8 cellular contexts compared by ENCODE assay signal in the genomic region with DNA sequence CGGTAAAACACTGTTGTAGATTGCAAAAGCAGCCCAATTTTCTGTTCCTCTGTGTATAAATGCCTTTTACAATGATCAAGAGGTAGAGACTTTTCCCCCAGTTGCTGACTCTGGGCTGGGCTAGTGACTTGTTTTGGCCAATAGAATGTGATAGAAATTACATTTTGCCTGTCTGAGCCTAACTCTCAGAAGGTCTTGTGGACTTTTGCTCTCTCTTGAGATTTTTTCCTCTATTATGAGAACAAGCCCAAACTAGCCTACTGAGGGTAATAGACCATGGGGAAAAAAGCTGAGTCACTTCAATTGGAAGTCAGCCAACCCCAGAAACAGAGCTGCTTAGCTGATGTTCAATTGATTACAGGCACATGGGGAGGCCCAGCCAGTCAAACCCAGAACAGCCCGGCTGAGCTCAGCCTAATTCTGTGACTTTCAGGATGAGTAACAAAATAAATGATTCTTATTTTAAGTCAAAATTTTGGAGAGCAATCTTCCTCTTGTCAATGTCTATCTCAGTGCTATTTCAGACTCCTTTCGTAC.
DNase-seq lines count a peak whose midpoint lies in the region; ATAC-seq and TF ChIP-seq lines count a peak whose summit lies in the region.

No MANE protein-coding gene starts in this region.

- no peaks in the 10 kb centered on the region for H3K27me3 ChIP-seq in MG63

- H3K4me3 ChIP-seq in MG63 (no peak overlapping the region), fibroblast of the aortic adventitia (ENCODE audit: low read depth, low read length) (no peak overlapping the region), retinal pigment epithelial cell (ENCODE audit: low read length) (no peak overlapping the region)

- peaks cover 7% of the 10 kb centered on the region; the same call in 1 of the 2 replicates for H3K36me3 ChIP-seq in MG63

- H3K9me3 ChIP-seq in MG63: peaks cover 16% of the 10 kb centered on the region

- peak; percentile 79 for DNase-seq in AG08395 (ENCODE audit: low spot score)
- DNase-seq in GM13976 (ENCODE audit: low spot score): peak; percentile 49
- DNase-seq in MG63: peak; percentile 75
- peak; percentile 99 for DNase-seq in fibroblast of the aortic adventitia (ENCODE audit: low read depth)
- peak; percentile 87 for DNase-seq in retinal pigment epithelial cell (ENCODE audit: low read depth)
- DNase-seq in superior temporal gyrus (ENCODE audit: extremely low spot score): no peak

- TF ChIP-seq CTCF in GM13976 (IDR thresholded peaks at IDR 0.05; ENCODE audit: borderline replicate concordance, control extremely low read depth, extremely low read depth, insufficient read depth, missing control alignments): no peak
- TF ChIP-seq CTCF in fibroblast of the aortic adventitia (IDR thresholded peaks at IDR 0.05; ENCODE audit: insufficient read depth, low read length): no peak
- no peak for TF ChIP-seq CTCF in retinal pigment epithelial cell (conservative IDR thresholded peaks at IDR 0.05; ENCODE audit: low read depth, low read length)

- ATAC-seq in HG02588 (IDR thresholded peaks at IDR 0.05; ENCODE audit: unreplicated experiment) (peak; percentile 95), SK-N-SH treated with all-trans-retinoic acid at 6 μM for 48 hours (peak; percentile 95)

- in situ Hi-C loops in GM13976 (cut with MboI; ENCODE audit: low sequenced_read_pairs, unreplicated experiment): no loop called here

TF ChIP-seq in SK-N-SH treated with all-trans-retinoic acid at 6 μM for 48 hours, 23 proteins besides CTCF, POLR2A, EP300 and RAD21:
- TF ChIP-seq ZNF8 (CRISPR knock-in tag; IDR thresholded peaks at IDR 0.05) (no peak), RARB (CRISPR knock-in tag; IDR thresholded peaks at IDR 0.05) (no peak), ISL1 (CRISPR knock-in tag; IDR thresholded peaks at IDR 0.05) (0 out of 2 replicates have a peak, but pooled peaks have one; percentile 27), SNAI2 (CRISPR knock-in tag; IDR thresholded peaks at IDR 0.05) (peak; percentile 14; the same call in 1 of the 2 replicates), BACH2 (CRISPR knock-in tag; IDR thresholded peaks at IDR 0.05; ENCODE audit: borderline replicate concordance) (no peak; the same call in 1 of the 2 replicates), ZNF70 (CRISPR knock-in tag; IDR thresholded peaks at IDR 0.05) (no peak), CSDC2 (CRISPR knock-in tag; IDR thresholded peaks at IDR 0.05) (no peak), TOX (CRISPR knock-in tag; IDR thresholded peaks at IDR 0.05; ENCODE audit: borderline replicate concordance) (no peak), TCF4 (CRISPR knock-in tag; IDR thresholded peaks at IDR 0.05; ENCODE audit: borderline replicate concordance) (no peak), ZC3H10 (CRISPR knock-in tag; IDR thresholded peaks at IDR 0.05) (0 out of 2 replicates have a peak, but pooled peaks have one; percentile 11), ARNTL (CRISPR knock-in tag; IDR thresholded peaks at IDR 0.05; ENCODE audit: borderline replicate concordance, low read depth) (no peak), GLIS3 (CRISPR knock-in tag; IDR thresholded peaks at IDR 0.05) (no peak), ESRRG (CRISPR knock-in tag; IDR thresholded peaks at IDR 0.05) (no peak), OSR1 (CRISPR knock-in tag; IDR thresholded peaks at IDR 0.05) (no peak; the same call in 1 of the 2 replicates)
- TF ChIP-seq, protein P1, sequence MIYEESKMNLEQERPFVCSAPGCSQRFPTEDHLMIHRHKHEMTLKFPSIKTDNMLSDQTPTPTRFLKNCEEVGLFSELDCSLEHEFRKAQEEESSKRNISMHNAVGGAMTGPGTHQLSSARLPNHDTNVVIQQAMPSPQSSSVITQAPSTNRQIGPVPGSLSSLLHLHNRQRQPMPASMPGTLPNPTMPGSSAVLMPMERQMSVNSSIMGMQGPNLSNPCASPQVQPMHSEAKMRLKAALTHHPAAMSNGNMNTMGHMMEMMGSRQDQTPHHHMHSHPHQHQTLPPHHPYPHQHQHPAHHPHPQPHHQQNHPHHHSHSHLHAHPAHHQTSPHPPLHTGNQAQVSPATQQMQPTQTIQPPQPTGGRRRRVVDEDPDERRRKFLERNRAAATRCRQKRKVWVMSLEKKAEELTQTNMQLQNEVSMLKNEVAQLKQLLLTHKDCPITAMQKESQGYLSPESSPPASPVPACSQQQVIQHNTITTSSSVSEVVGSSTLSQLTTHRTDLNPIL (CRISPR knock-in tag; IDR thresholded peaks at IDR 0.05; ENCODE audit: low read depth): no peak
- TF ChIP-seq, protein P2, sequence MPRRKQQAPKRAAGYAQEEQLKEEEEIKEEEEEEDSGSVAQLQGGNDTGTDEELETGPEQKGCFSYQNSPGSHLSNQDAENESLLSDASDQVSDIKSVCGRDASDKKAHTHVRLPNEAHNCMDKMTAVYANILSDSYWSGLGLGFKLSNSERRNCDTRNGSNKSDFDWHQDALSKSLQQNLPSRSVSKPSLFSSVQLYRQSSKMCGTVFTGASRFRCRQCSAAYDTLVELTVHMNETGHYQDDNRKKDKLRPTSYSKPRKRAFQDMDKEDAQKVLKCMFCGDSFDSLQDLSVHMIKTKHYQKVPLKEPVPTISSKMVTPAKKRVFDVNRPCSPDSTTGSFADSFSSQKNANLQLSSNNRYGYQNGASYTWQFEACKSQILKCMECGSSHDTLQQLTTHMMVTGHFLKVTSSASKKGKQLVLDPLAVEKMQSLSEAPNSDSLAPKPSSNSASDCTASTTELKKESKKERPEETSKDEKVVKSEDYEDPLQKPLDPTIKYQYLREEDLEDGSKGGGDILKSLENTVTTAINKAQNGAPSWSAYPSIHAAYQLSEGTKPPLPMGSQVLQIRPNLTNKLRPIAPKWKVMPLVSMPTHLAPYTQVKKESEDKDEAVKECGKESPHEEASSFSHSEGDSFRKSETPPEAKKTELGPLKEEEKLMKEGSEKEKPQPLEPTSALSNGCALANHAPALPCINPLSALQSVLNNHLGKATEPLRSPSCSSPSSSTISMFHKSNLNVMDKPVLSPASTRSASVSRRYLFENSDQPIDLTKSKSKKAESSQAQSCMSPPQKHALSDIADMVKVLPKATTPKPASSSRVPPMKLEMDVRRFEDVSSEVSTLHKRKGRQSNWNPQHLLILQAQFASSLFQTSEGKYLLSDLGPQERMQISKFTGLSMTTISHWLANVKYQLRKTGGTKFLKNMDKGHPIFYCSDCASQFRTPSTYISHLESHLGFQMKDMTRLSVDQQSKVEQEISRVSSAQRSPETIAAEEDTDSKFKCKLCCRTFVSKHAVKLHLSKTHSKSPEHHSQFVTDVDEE (CRISPR knock-in tag; IDR thresholded peaks at IDR 0.05): no peak
- TF ChIP-seq, protein P3, sequence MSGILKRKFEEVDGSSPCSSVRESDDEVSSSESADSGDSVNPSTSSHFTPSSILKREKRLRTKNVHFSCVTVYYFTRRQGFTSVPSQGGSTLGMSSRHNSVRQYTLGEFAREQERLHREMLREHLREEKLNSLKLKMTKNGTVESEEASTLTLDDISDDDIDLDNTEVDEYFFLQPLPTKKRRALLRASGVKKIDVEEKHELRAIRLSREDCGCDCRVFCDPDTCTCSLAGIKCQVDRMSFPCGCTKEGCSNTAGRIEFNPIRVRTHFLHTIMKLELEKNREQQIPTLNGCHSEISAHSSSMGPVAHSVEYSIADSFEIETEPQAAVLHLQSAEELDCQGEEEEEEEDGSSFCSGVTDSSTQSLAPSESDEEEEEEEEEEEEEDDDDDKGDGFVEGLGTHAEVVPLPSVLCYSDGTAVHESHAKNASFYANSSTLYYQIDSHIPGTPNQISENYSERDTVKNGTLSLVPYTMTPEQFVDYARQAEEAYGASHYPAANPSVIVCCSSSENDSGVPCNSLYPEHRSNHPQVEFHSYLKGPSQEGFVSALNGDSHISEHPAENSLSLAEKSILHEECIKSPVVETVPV (CRISPR knock-in tag; IDR thresholded peaks at IDR 0.05): no peak
- TF ChIP-seq, protein P4, sequence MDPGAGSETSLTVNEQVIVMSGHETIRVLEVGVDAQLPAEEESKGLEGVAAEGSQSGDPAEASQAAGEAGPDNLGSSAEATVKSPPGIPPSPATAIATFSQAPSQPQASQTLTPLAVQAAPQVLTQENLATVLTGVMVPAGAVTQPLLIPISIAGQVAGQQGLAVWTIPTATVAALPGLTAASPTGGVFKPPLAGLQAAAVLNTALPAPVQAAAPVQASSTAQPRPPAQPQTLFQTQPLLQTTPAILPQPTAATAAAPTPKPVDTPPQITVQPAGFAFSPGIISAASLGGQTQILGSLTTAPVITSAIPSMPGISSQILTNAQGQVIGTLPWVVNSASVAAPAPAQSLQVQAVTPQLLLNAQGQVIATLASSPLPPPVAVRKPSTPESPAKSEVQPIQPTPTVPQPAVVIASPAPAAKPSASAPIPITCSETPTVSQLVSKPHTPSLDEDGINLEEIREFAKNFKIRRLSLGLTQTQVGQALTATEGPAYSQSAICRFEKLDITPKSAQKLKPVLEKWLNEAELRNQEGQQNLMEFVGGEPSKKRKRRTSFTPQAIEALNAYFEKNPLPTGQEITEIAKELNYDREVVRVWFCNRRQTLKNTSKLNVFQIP (CRISPR knock-in tag; IDR thresholded peaks at IDR 0.05; ENCODE audit: borderline replicate concordance, low read depth): no peak
TF ChIP-seq in SK-N-SH treated with all-trans-retinoic acid at 6 μM for 48 hours: peak in this region for 3.
